8 cellular contexts compared by ENCODE assay signal in the genomic region with DNA sequence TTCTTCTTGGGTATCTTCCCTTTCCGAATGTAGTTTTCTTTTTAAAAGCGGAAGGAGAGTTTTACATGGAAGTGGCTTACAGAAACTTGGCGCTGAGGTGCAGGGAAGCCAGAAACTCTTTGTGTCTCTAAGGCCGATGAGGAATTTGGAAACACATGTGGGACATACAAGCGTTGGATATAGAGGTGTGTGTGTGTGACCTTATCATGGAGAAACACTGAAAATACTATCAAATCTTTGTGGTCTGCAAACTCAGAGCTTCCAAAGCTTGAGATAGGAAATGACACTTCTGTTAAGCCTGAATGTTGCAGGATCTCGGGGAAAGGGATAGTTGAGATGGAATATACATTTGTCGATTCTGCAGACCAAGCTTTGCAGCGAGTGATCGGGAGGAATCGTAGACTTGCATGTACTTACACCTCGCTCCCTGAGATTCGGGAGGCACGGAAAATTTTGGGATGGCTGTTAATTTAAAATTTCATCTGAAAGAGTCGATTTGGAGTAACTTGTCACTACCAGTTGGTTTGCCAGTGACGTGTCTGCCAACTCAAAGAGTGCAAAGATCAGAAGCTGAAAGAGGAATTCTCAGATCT. TPM values are rescaled to one million over a fixed set of nuclear protein-coding genes. Genes with fewer than 3 reads are reported as not detected.
DNase-seq lines count a peak whose midpoint lies in the region; ATAC-seq, FAIRE-seq and TF ChIP-seq lines count a peak whose summit lies in the region.

No MANE protein-coding gene starts in this region.

- peak overlapping the region; percentile 71 for H3K4me3 ChIP-seq in colonic mucosa
- H3K4me3 ChIP-seq in mesendoderm (ENCODE audit: low read length), result peak overlapping the region; percentile 68
- peak overlapping the region; percentile 85 for H3K4me3 ChIP-seq in urinary bladder (ENCODE audit: low read depth, low read length)

- H3K18ac ChIP-seq in mesendoderm (ENCODE audit: low read length), result peak overlapping the region; percentile 35

- ATAC-seq in GM21447 (IDR thresholded peaks at IDR 0.05; ENCODE audit: unreplicated experiment), result peak; percentile 12
- no peak for ATAC-seq in HG02763 (IDR thresholded peaks at IDR 0.05; ENCODE audit: unreplicated experiment)

- peak overlapping the region; percentile 67 to 90 for H3K9ac ChIP-seq in colonic mucosa (ENCODE audit: low read depth in 2 of 2, low read length in 2 of 2)
- H3K9ac ChIP-seq in mesendoderm (ENCODE audit: low read length), result peak overlapping the region; percentile 89

- no CpG with 5 or more reads among the region's 15 CpGs for WGBS in mesendoderm (ENCODE audit: extremely low coverage, insufficient coverage, low lambda C conversion rate)
- WGBS in urinary bladder, result under 1% methylated on average over 15 of the region's 15 CpGs

- no peak overlapping the region for H4K8ac ChIP-seq in mesendoderm (ENCODE audit: low read depth, low read length)

- H3K27me3 ChIP-seq in colonic mucosa (no peaks in the 10 kb centered on the region), mesendoderm (ENCODE audit: insufficient read depth, low read length, poor library complexity) (no peaks in the 10 kb centered on the region)

- H2BK15ac ChIP-seq in mesendoderm (replicated peaks; ENCODE audit: low read depth), result no peak overlapping the region

- H2BK120ac ChIP-seq in mesendoderm (ENCODE audit: low read depth, low read length), result no peak overlapping the region

- no peak overlapping the region for H2AK5ac ChIP-seq in mesendoderm (ENCODE audit: low read length)

- peaks cover 26% of the 10 kb centered on the region for H3K79me2 ChIP-seq in mesendoderm (ENCODE audit: control insufficient read depth, insufficient read depth, low read length)

- no peak for TF ChIP-seq CTCF in colonic mucosa (IDR thresholded peaks at IDR 0.05)

- DNase-seq in AML-193 (lab: John Stamatoyannopoulos, UW) (peak; percentile 40 to 44), RKO (ENCODE audit: low spot score) (peak; percentile 57), colonic mucosa (peak; percentile 31), mesendoderm (peak; percentile 62), GM19239 (ENCODE audit: insufficient read length, low spot score) (no peak)

- peak overlapping the region; percentile 69 for H3K4me2 ChIP-seq in mesendoderm (ENCODE audit: low read length)

- FAIRE-seq in GM19239 (lab: Jason Lieb, UNC), result no peak

- peak overlapping the region; percentile 91 for H3K27ac ChIP-seq in colonic mucosa
- no peak overlapping the region for H3K27ac ChIP-seq in mesendoderm (ENCODE audit: low read depth, low read length)
- H3K27ac ChIP-seq in urinary bladder (ENCODE audit: low read depth), result no peak overlapping the region

- no peaks in the 10 kb centered on the region for H3K9me3 ChIP-seq in colonic mucosa

- intact Hi-C loops in colonic mucosa (cut with DNase I), result loop anchor here (5.0 kb wide), 1 partner anchor 113 kb away; no protein-coding TSS in a partner anchor

- no peak overlapping the region for H3K4ac ChIP-seq in mesendoderm (ENCODE audit: low read depth, low read length)

- H2BK5ac ChIP-seq in mesendoderm (ENCODE audit: low read length), result no peak overlapping the region

- H3K79me1 ChIP-seq in mesendoderm (ENCODE audit: low read length), result peaks cover 8% of the 10 kb centered on the region

- H3K4me1 ChIP-seq in colonic mucosa (no peaks in the 10 kb centered on the region), mesendoderm (ENCODE audit: control insufficient read depth, low read depth, low read length) (no peaks in the 10 kb centered on the region), urinary bladder (ENCODE audit: insufficient read depth) (no peaks in the 10 kb centered on the region)

- no peak overlapping the region for H4K5ac ChIP-seq in mesendoderm (ENCODE audit: low read length)

- no peak overlapping the region for H3K23ac ChIP-seq in mesendoderm (ENCODE audit: low read length)

- H3K56ac ChIP-seq in mesendoderm (ENCODE audit: low read length), result peak overlapping the region; percentile 98

- H3K36me3 ChIP-seq in colonic mucosa (no peaks in the 10 kb centered on the region), mesendoderm (ENCODE audit: control insufficient read depth, insufficient read depth, low read length) (no peaks in the 10 kb centered on the region), urinary bladder (ENCODE audit: insufficient read depth) (no peaks in the 10 kb centered on the region)

RNA-seq across cellular contexts. Expression of gene NAB1, which starts 1.0 kb away (rescaled TPM):
- total RNA-seq in colonic mucosa (10 to 100 TPM; 31.7 to 37.1 TPM), urinary bladder (141 TPM)
- 17.5 TPM for polyA plus RNA-seq in mesendoderm (2013, experiment 1 of 2)
- 17.0 TPM for polyA plus RNA-seq in mesendoderm (2013, experiment 2 of 2)
- polyA plus RNA-seq in urinary bladder, result 21.0 TPM
